Comparison of ENCODE assay signal across 7 cellular contexts in genomic region chr17:20376643-20377042, GRCh38.
DNase-seq lines count a peak whose midpoint lies in the region; ATAC-seq and TF ChIP-seq lines count a peak whose summit lies in the region.
"Not testable (repeated sequence)": the region's sequence is repeated elsewhere in the genome, so short reads cannot be mapped to it uniquely, and the experiment has no call there.

No MANE protein-coding gene starts in this region.

- not testable (repeated sequence) for H3K36me3 Mint-ChIP-seq in endodermal cell (ENCODE audit: low read depth); glutamatergic neuron (ENCODE audit: unreplicated experiment)

- H3K79me2 ChIP-seq in GM23248 (ENCODE audit: insufficient read depth) = not testable (repeated sequence)

- H3K4me3 Mint-ChIP-seq in endodermal cell; glutamatergic neuron (ENCODE audit: unreplicated experiment): not testable (repeated sequence)

- H3K27ac Mint-ChIP-seq in endodermal cell = not testable (repeated sequence)
- peak overlapping the region; percentile 64 for H3K27ac Mint-ChIP-seq in glutamatergic neuron (ENCODE audit: unreplicated experiment)

- H3K27me3 ChIP-seq in GM23248 (replicated peaks; ENCODE audit: insufficient read depth); endodermal cell (ENCODE audit: control insufficient read depth, insufficient read depth, low read length, poor library complexity, severe bottlenecking): not testable (repeated sequence)

- H3K9ac ChIP-seq in GM23248; endodermal cell (ENCODE audit: extremely low read depth, low read length, poor library complexity, severe bottlenecking): not testable (repeated sequence)

- not testable (repeated sequence) for H3K9me3 Mint-ChIP-seq in endodermal cell; glutamatergic neuron (ENCODE audit: unreplicated experiment)

- not testable (repeated sequence) for H3F3A ChIP-seq in GM23248 (ENCODE audit: insufficient read depth)

- WGBS in GM23248 (ENCODE audit: low coverage in 1 of 2, low lambda C conversion rate in 2 of 2, missing lambda C conversion rate in 2 of 2), 2 experiments = 26 to 37% methylated on average over 7 to 23 of the region's 23 CpGs
- WGBS in endodermal cell (ENCODE audit: insufficient coverage in 1 of 2, insufficient read length in 1 of 2), 2 experiments = no CpG with 5 or more reads among the region's 23 CpGs

- H3K36me3 ChIP-seq in GM23248 (ENCODE audit: low read depth); endodermal cell (ENCODE audit: control insufficient read depth, insufficient read depth, low read length): not testable (repeated sequence)

- in situ Hi-C loops in GM23248 (cut with MboI) = not testable (repeated sequence)

- TF ChIP-seq CTCF in endodermal cell (conservative IDR thresholded peaks at IDR 0.05); glutamatergic neuron (IDR thresholded peaks at IDR 0.05; ENCODE audit: partially characterized antibody, unreplicated experiment); omental fat pad (IDR thresholded peaks at IDR 0.05): not testable (repeated sequence)

- DNase-seq in GM23248 (peak; percentile 3), NCI-H2227 (lab: John Stamatoyannopoulos, UW; ENCODE audit: unreplicated experiment) (peak; percentile 33), SK-N-DZ (ENCODE audit: low spot score) (peak; percentile 15), endodermal cell (peak; percentile 55), glutamatergic neuron (peak; percentile 51)
- not testable (repeated sequence) for DNase-seq in left lobe of liver (ENCODE audit: low spot score); omental fat pad (ENCODE audit: low spot score)

- H3K9me2 ChIP-seq in GM23248 (ENCODE audit: insufficient read depth) = not testable (repeated sequence)

- peak; percentile 30 for ATAC-seq in left lobe of liver
- ATAC-seq in omental fat pad (ENCODE audit: low FRiP score) = peak; percentile 66

- H3K4me3 ChIP-seq in GM23248; endodermal cell (ENCODE audit: low read length): not testable (repeated sequence)

- H3K4me1 ChIP-seq in GM23248 (ENCODE audit: insufficient read depth); endodermal cell (ENCODE audit: control insufficient read depth, insufficient read depth, low read length): not testable (repeated sequence)

- H3K27ac ChIP-seq in GM23248; endodermal cell (ENCODE audit: low read depth, low read length): not testable (repeated sequence)

- not testable (repeated sequence) for H2AFZ ChIP-seq in GM23248

- H4K20me1 ChIP-seq in GM23248 (ENCODE audit: insufficient read depth) = not testable (repeated sequence)

- not testable (repeated sequence) for H3K27me3 Mint-ChIP-seq in endodermal cell (ENCODE audit: insufficient read depth); glutamatergic neuron (ENCODE audit: unreplicated experiment)

- H3K4me1 Mint-ChIP-seq in endodermal cell; glutamatergic neuron (ENCODE audit: low read depth, unreplicated experiment): not testable (repeated sequence)

- H3K4me2 ChIP-seq in GM23248 (ENCODE audit: unreplicated experiment) = not testable (repeated sequence)

- H3K9me3 ChIP-seq in GM23248 (ENCODE audit: low read depth); endodermal cell (ENCODE audit: control insufficient read depth, low read length): not testable (repeated sequence)
